8 cellular contexts compared by ENCODE assay signal in the genomic region with DNA sequence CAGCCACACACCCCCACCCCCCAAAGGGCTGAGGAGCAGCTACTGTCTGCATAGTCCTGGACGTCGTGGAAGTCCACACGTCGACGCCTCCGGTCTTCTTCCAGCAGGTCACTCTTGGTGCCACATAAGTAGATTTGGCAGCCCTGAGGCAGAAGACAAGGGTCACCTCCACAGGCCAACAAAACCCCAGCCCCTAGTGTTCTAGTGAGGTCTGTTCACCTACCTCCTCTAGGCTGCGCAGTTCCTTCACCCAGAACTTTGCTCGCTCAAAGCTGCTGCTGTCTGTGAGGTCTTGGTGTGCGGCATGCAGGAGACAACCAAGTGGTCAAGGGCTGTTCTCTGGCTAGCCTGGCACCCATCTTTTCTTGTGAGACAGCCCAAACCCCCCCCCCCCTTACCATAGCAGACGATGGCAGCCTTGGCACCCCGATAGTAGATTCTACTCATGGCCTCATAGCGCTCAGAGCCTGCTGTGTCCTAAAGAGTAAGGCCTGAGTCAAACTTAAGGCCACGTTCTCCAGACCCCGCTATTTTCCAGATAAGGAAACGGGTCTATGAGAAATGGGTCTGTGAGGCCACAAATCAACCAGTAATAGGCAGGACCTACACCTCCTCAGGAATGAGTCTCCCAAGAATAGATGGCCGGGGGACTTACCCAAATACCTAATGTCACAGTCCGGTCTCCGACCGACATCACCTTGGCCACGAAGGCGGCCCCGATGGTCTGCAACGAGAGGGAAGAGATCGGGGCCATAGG. TPM values are rescaled to one million over a fixed set of nuclear protein-coding genes. Genes with fewer than 3 reads are reported as not detected.
DNase-seq lines count a peak whose midpoint lies in the region; ATAC-seq and TF ChIP-seq lines count a peak whose summit lies in the region.

No MANE protein-coding gene starts in this region.

- H3K9me3 ChIP-seq in AG04450 (ENCODE audit: control insufficient read depth, insufficient read depth, low read length), result no peaks in the 10 kb centered on the region; the same call in 1 of the 2 replicates
- H3K9me3 ChIP-seq in HEK293 (ENCODE audit: control insufficient read depth, insufficient read depth, low read depth, low read length), result no peaks in the 10 kb centered on the region
- no peaks in the 10 kb centered on the region for H3K9me3 ChIP-seq in iPS-18c (ENCODE audit: control insufficient read depth, insufficient read depth, low read length)

- peaks cover 13% of the 10 kb centered on the region for H3K4me1 ChIP-seq in HEK293 (ENCODE audit: control insufficient read depth, insufficient read depth, low read length)

- H3K9me3 Mint-ChIP-seq in activated T-helper 2 cell treated with anti-CD3 and anti-CD28 coated beads, Interferon-gamma antibody, Interleukin-2, Interleukin-4, amounts not matched to agents 10 μg/mL and 5 μg/mL and 100 μg/mL, durations not matched to agents 14 hours and 24 hours and 36 hours, result no peaks in the 10 kb centered on the region

- TF ChIP-seq CTCF in AG04450 (IDR thresholded peaks at IDR 0.05; ENCODE audit: low read depth, low read length), result peak; percentile 26
- peak; percentile 45; the same call in 1 of the 2 replicates for TF ChIP-seq CTCF in HEK293 (tag by site-specific recombination; IDR thresholded peaks at IDR 0.05)

- intact Hi-C loops in activated T-helper 2 cell treated with anti-CD3 and anti-CD28 coated beads, Interferon-gamma antibody, Interleukin-2, Interleukin-4, amounts not matched to agents 10 μg/mL and 5 μg/mL and 100 μg/mL, durations not matched to agents 14 hours and 24 hours and 36 hours (cut with micrococcal nuclease), result loop anchor here (1.0 to 5.0 kb wide), 3 partner anchors 10 to 295 kb away; partner anchors contain the start of genes NSD1 and UIMC1

- peak overlapping the region; percentile 97 for H3K4me3 Mint-ChIP-seq in activated T-helper 2 cell treated with anti-CD3 and anti-CD28 coated beads, Interferon-gamma antibody, Interleukin-2, Interleukin-4, amounts not matched to agents 10 μg/mL and 5 μg/mL and 100 μg/mL, durations not matched to agents 14 hours and 24 hours and 36 hours (ENCODE audit: low read depth)

- peaks cover 4 to 68% of the 10 kb centered on the region in 2 experiments; a peak in 2 of 3 replicates for H3K36me3 ChIP-seq in HEK293 (ENCODE audit: control insufficient read depth in 2 of 2, insufficient read depth in 1 of 2, low read length in 2 of 2)

- H3K27me3 Mint-ChIP-seq in activated T-helper 2 cell treated with anti-CD3 and anti-CD28 coated beads, Interferon-gamma antibody, Interleukin-2, Interleukin-4, amounts not matched to agents 10 μg/mL and 5 μg/mL and 100 μg/mL, durations not matched to agents 14 hours and 24 hours and 36 hours (ENCODE audit: low read depth), result no peaks in the 10 kb centered on the region

- H3K36me3 Mint-ChIP-seq in activated T-helper 2 cell treated with anti-CD3 and anti-CD28 coated beads, Interferon-gamma antibody, Interleukin-2, Interleukin-4, amounts not matched to agents 10 μg/mL and 5 μg/mL and 100 μg/mL, durations not matched to agents 14 hours and 24 hours and 36 hours (ENCODE audit: low read depth), result peaks cover 56% of the 10 kb centered on the region

- H3K4me1 Mint-ChIP-seq in activated T-helper 2 cell treated with anti-CD3 and anti-CD28 coated beads, Interferon-gamma antibody, Interleukin-2, Interleukin-4, amounts not matched to agents 10 μg/mL and 5 μg/mL and 100 μg/mL, durations not matched to agents 14 hours and 24 hours and 36 hours (ENCODE audit: low read depth), result peaks cover 56% of the 10 kb centered on the region

- peak overlapping the region; percentile 47 for H3K27ac ChIP-seq in AG04450 (ENCODE audit: low read depth, low read length)
- H3K27ac ChIP-seq in HEK293 (ENCODE audit: extremely low read depth, low read depth, low read length), result no peak overlapping the region; the same call in 1 of the 2 replicates
- H3K27ac ChIP-seq in substantia nigra (ENCODE audit: low read depth, low read length, poor library complexity, severe bottlenecking), result peak overlapping the region; percentile 64

- H3K27me3 ChIP-seq in AG04450 (ENCODE audit: control insufficient read depth, insufficient read depth, low read length), result no peaks in the 10 kb centered on the region

- POLR2A ChIA-PET in AG04450 (lab: Yijun Ruan, JAX) (no interaction called here), HEK293 (lab: Yijun Ruan, JAX) (interaction anchor here (0.6 kb wide), 1 partner anchor 148 kb away, joined by 3 read pairs; no protein-coding TSS in a partner anchor)

- DNase-seq in AG04450 (ENCODE audit: low read depth, low spot score) (no peak), substantia nigra (lab: John Stamatoyannopoulos, UW) (no peak), SHP77 (lab: John Stamatoyannopoulos, UW) (no peak), DMS79 treated with DMSO at 0.1 percent for 48 hours (lab: John Stamatoyannopoulos, UW) (no peak)
- DNase-seq in activated T-helper 2 cell treated with anti-CD3 and anti-CD28 coated beads, Interferon-gamma antibody, Interleukin-2, Interleukin-4, amounts not matched to agents 10 μg/mL and 5 μg/mL and 100 μg/mL, durations not matched to agents 14 hours and 24 hours and 36 hours (ENCODE audit: low spot score), result no peak

- no peak for ATAC-seq in HG03457 (IDR thresholded peaks at IDR 0.05; ENCODE audit: unreplicated experiment)

- peak overlapping the region; percentile 69 for H3K27ac Mint-ChIP-seq in activated T-helper 2 cell treated with anti-CD3 and anti-CD28 coated beads, Interferon-gamma antibody, Interleukin-2, Interleukin-4, amounts not matched to agents 10 μg/mL and 5 μg/mL and 100 μg/mL, durations not matched to agents 14 hours and 24 hours and 36 hours

- H3K4me3 ChIP-seq in AG04450 (ENCODE audit: low read depth, low read length) (peak overlapping the region; percentile 89), HEK293 (ENCODE audit: low read depth, low read length) (peak overlapping the region; percentile 90), iPS-18c (ENCODE audit: insufficient read depth, low read depth, low read length) (peak overlapping the region; percentile 91)

- CTCF ChIA-PET in AG04450 (lab: Charles Lee), result interaction anchor here (0.8 to 4.0 kb wide), 2 partner anchors 189 to 231 kb away, joined by 5 to 33 read pairs; no protein-coding TSS in a partner anchor
- CTCF ChIA-PET in HEK293 (lab: Yijun Ruan, JAX), result interaction anchor here (0.7 to 2.3 kb wide), 6 partner anchors 14 to 192 kb away, joined by 3 to 16 read pairs (median 4); no protein-coding TSS in a partner anchor

TF ChIP-seq in HEK293, 187 proteins besides CTCF, POLR2A, EP300 and RAD21:
- no peak for TF ChIP-seq KLF7 (tag by site-specific recombination; IDR thresholded peaks at IDR 0.05; ENCODE audit: borderline replicate concordance)
- peak; percentile 41; the same call in 1 of the 2 replicates for TF ChIP-seq GLIS2 (tag by site-specific recombination; IDR thresholded peaks at IDR 0.05)

RNA-seq across cellular contexts. Expression of gene RAB24, which starts 1.0 kb away (rescaled TPM):
- polyA plus RNA-seq in AG04450 (2011; rRNA removed), result 35.4 and 38.8 TPM in 2 replicates
- 12.2 and 15.5 TPM in 2 replicates for polyA minus RNA-seq in AG04450 (2011; rRNA and poly(A)+ RNA removed)
- total RNA-seq in activated T-helper 2 cell treated with anti-CD3 and anti-CD28 coated beads, Interferon-gamma antibody, Interleukin-2, Interleukin-4, amounts not matched to agents 10 μg/mL and 5 μg/mL and 100 μg/mL, durations not matched to agents 14 hours and 24 hours and 36 hours, result 17.7 and 19.0 TPM in 2 replicates

RNA-seq across cellular contexts. Expression of gene PRELID1, which starts 1.1 kb away (rescaled TPM):
- 135 and 158 TPM in 2 replicates for polyA plus RNA-seq in AG04450 (2011; rRNA removed)
- polyA minus RNA-seq in AG04450 (2011; rRNA and poly(A)+ RNA removed), result 84.1 and 108 TPM in 2 replicates
- total RNA-seq in activated T-helper 2 cell treated with anti-CD3 and anti-CD28 coated beads, Interferon-gamma antibody, Interleukin-2, Interleukin-4, amounts not matched to agents 10 μg/mL and 5 μg/mL and 100 μg/mL, durations not matched to agents 14 hours and 24 hours and 36 hours, result 223 and 229 TPM in 2 replicates

RNA-seq across cellular contexts. Expression of gene MXD3, which starts 9.2 kb away (rescaled TPM):
- polyA plus RNA-seq in AG04450 (2011; rRNA removed), result 2.8 and 2.9 TPM in 2 replicates
- 1.8 and 2.2 TPM in 2 replicates for polyA minus RNA-seq in AG04450 (2011; rRNA and poly(A)+ RNA removed)
- total RNA-seq in activated T-helper 2 cell treated with anti-CD3 and anti-CD28 coated beads, Interferon-gamma antibody, Interleukin-2, Interleukin-4, amounts not matched to agents 10 μg/mL and 5 μg/mL and 100 μg/mL, durations not matched to agents 14 hours and 24 hours and 36 hours, result 12.8 and 13.9 TPM in 2 replicates

RNA-seq across cellular contexts. Expression of gene LMAN2, which starts 48.9 kb away (rescaled TPM):
- 150 and 212 TPM in 2 replicates for polyA plus RNA-seq in AG04450 (2011; rRNA removed)
- polyA minus RNA-seq in AG04450 (2011; rRNA and poly(A)+ RNA removed), result 183 and 249 TPM in 2 replicates
- 130 and 137 TPM in 2 replicates for total RNA-seq in activated T-helper 2 cell treated with anti-CD3 and anti-CD28 coated beads, Interferon-gamma antibody, Interleukin-2, Interleukin-4, amounts not matched to agents 10 μg/mL and 5 μg/mL and 100 μg/mL, durations not matched to agents 14 hours and 24 hours and 36 hours

RNA-seq across cellular contexts. Expression of gene RGS14, which starts 55.2 kb away (rescaled TPM):
- 2.6 and 4.4 TPM in 2 replicates for polyA plus RNA-seq in AG04450 (2011; rRNA removed)
- 1.4 and 4.7 TPM in 2 replicates for polyA minus RNA-seq in AG04450 (2011; rRNA and poly(A)+ RNA removed)
- total RNA-seq in activated T-helper 2 cell treated with anti-CD3 and anti-CD28 coated beads, Interferon-gamma antibody, Interleukin-2, Interleukin-4, amounts not matched to agents 10 μg/mL and 5 μg/mL and 100 μg/mL, durations not matched to agents 14 hours and 24 hours and 36 hours, result 36.2 and 40.5 TPM in 2 replicates
